Comparison of ENCODE assay signal across 17 cellular contexts in the genomic region with DNA sequence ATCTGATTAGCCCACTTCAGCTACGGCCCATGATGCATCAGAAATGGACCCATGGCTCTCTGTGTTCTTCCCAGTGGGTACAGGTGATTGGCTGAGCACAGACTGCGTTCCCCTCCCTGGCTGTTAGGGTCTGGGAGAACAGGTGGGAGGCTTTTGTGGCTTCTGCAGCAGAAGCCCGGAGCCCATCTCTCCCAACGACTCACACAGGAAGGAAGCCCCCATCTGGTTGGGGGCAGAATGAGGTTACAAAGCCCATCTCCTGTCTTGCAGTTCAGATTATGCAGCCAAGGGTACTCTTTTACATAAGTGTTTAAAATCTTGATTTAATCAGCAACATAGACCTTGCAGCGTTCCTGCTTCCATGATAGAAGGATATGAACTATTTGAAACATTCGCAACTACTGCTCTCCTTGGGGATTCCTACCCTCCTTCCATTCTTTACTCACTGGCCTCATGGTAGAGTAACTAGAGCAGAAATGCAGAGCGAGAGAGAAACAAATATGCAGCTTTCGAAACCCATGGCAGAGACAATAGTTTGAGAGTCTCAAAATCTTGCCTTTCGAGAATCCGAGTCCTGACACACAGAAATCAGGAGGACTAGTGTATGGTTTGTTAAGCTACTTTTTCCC.
"Had no signal": no experiment of that assay in that cellular context is flagged by ENCODE, and none has a peak within 500 bp of the region (broad histone marks: within the 10 kb centered on the region; RNA-seq: fewer than 3 reads in every experiment).

No MANE protein-coding gene starts in this region.

- H3K4me3 Mint-ChIP-seq: activated B cell treated with CpG ODN at 0.5 μM for 24 hours; activated naive CD8-positive, alpha-beta T cell treated with anti-CD3 and anti-CD28 coated beads, Interleukin-2, amount 50 U/mL, for 24 hours; activated T-cell treated with anti-CD3 and anti-CD28 coated beads, Interleukin-2, amount 50 U/mL, for 24 hours; nephron progenitor cell; T-helper 17 cell had no signal

- H3K9me3 ChIP-seq: ascending aorta, esophagus squamous epithelium, mucosa of descending colon, ovary, sigmoid colon had no signal

- H3K27ac ChIP-seq: ascending aorta, dorsolateral prefrontal cortex, esophagus squamous epithelium, ovary, sigmoid colon had no signal

- DNase-seq: activated B cell treated with CpG ODN at 0.5 μM for 24 hours; activated CD4-positive, alpha-beta T cell treated with anti-CD3 and anti-CD28 coated beads, Interleukin-2, amount 50 U/mL, for 1 hour; activated effector memory CD4-positive, alpha-beta T cell treated with Interleukin-2 at 50 U/mL for 16 hours; activated naive CD8-positive, alpha-beta T cell treated with anti-CD3 and anti-CD28 coated beads, Interleukin-2, amount 50 U/mL, for 24 hours; activated T-cell treated with anti-CD3 and anti-CD28 coated beads, Interleukin-2, amount 50 U/mL, for 24 hours; dorsolateral prefrontal cortex; esophagus squamous epithelium; foreskin fibroblast; glutamatergic neuron; mucosa of descending colon; nephron progenitor cell; ovary; sigmoid colon; stimulated activated CD4-positive, alpha-beta T cell treated with anti-CD3 and anti-CD28 coated beads, Interleukin-2, amount 100 ng/mL, for 24 hours; stimulated activated naive CD4-positive, alpha-beta T cell treated with Interleukin-2 at 50 U/mL for 16 hours; T-helper 17 cell had no signal

- H3K27ac Mint-ChIP-seq: activated B cell treated with CpG ODN at 0.5 μM for 24 hours; activated naive CD8-positive, alpha-beta T cell treated with anti-CD3 and anti-CD28 coated beads, Interleukin-2, amount 50 U/mL, for 24 hours; activated T-cell treated with anti-CD3 and anti-CD28 coated beads, Interleukin-2, amount 50 U/mL, for 24 hours; nephron progenitor cell; T-helper 17 cell had no signal

- ATAC-seq: activated naive CD8-positive, alpha-beta T cell treated with anti-CD3 and anti-CD28 coated beads, Interleukin-2, amount 50 U/mL, for 24 hours; mucosa of descending colon; T-helper 17 cell had no signal

- H3K36me3 ChIP-seq: ascending aorta, esophagus squamous epithelium, ovary, sigmoid colon had no signal

- H3K9me3 Mint-ChIP-seq: activated B cell treated with CpG ODN at 0.5 μM for 24 hours; activated naive CD8-positive, alpha-beta T cell treated with anti-CD3 and anti-CD28 coated beads, Interleukin-2, amount 50 U/mL, for 24 hours; activated T-cell treated with anti-CD3 and anti-CD28 coated beads, Interleukin-2, amount 50 U/mL, for 24 hours; nephron progenitor cell had no signal
